ENCODE assay signal across 20 cellular contexts in the genomic region with DNA sequence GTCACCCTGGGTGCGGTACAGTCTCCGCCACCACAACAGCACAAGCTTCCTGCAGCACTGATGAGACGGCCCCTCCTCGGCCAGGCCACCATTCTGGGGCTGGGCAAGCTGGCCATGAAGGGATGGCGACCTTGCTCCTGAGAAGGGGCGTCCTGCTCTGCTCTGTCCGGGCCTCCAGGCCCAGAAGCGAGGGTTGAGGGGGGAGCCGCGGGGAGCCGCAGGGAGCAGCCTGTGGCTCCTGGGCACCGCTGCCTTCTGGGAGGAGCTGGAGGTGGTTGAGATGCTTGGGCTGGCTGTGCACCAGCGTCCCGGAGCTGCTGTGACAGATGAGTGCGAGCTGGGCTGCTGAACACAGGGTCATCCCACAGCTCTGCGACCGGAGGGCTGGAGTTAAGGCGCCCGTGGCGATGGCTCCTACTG.
DNase-seq lines count a peak whose midpoint lies in the region; ATAC-seq and TF ChIP-seq lines count a peak whose summit lies in the region.
"Had no signal": no experiment of that assay in that cellular context is flagged by ENCODE, and none has a peak within 500 bp of the region (broad histone marks: within the 10 kb centered on the region; RNA-seq: fewer than 3 reads in every experiment).

No MANE protein-coding gene starts in this region.

- H4K8ac ChIP-seq in IMR-90 (ENCODE audit: low read depth in 2 of 2, low read length in 2 of 2) (no peak overlapping the region), neuronal stem cell (ENCODE audit: low read depth, low read length) (no peak overlapping the region)

- H2AK9ac ChIP-seq in IMR-90 (replicated peaks; ENCODE audit: low read depth, low read length, poor library complexity) = no peak overlapping the region

- H2BK120ac ChIP-seq in IMR-90 (ENCODE audit: low read depth, low read length) (no peak overlapping the region), neuronal stem cell (ENCODE audit: low read depth, low read length) (no peak overlapping the region)

- no peak overlapping the region for H3K27ac Mint-ChIP-seq in chondrocyte (ENCODE audit: unreplicated experiment)
- H3K27ac Mint-ChIP-seq: CD4-positive, alpha-beta memory T cell had no signal

- no peak overlapping the region for H3K9ac ChIP-seq in IMR-90 (ENCODE audit: low read depth, low read length)
- no peak overlapping the region for H3K9ac ChIP-seq in neuronal stem cell (ENCODE audit: low read depth, low read length, poor library complexity)

- H2BK15ac ChIP-seq in IMR-90 (ENCODE audit: low read depth, low read length) = no peak overlapping the region
- H2BK15ac ChIP-seq in neuronal stem cell (ENCODE audit: low read length) = peak overlapping the region; percentile 23

- POLR2A ChIA-PET in IMR-90 (lab: Charles Lee; ENCODE audit: unreplicated experiment) = no interaction called here

- H3K23ac ChIP-seq in IMR-90 (ENCODE audit: low read depth, low read length) (no peak overlapping the region), neuronal stem cell (ENCODE audit: low read depth, low read length, poor library complexity) (peak overlapping the region; percentile 33)

- H3K4me1 Mint-ChIP-seq in chondrocyte (ENCODE audit: low read depth) = no peaks in the 10 kb centered on the region

- no peak overlapping the region for H3K56ac ChIP-seq in IMR-90 (ENCODE audit: extremely low read depth, insufficient read depth, low read length)

- H3K18ac ChIP-seq in IMR-90 (ENCODE audit: low read depth, low read length) = no peak overlapping the region
- H3K18ac ChIP-seq in neuronal stem cell (ENCODE audit: low read length) = peak overlapping the region; percentile 52

- no peak overlapping the region for H3K4me3 Mint-ChIP-seq in chondrocyte (ENCODE audit: unreplicated experiment)
- H3K4me3 Mint-ChIP-seq: CD4-positive, alpha-beta memory T cell had no signal

- TF ChIP-seq RAD21 in IMR-90 (IDR thresholded peaks at IDR 0.05; ENCODE audit: low read length) = no peak

- H2AFZ ChIP-seq in IMR-90 (replicated peaks; ENCODE audit: low read length, poor library complexity) (no peak overlapping the region), neuronal stem cell (ENCODE audit: low read length) (peak overlapping the region; percentile 75)

- dilution Hi-C loops in IMR-90 (cut with HindIII; ENCODE audit: low sequenced_read_pairs, unreplicated experiment) = no loop called here

- TF ChIP-seq CTCF in IMR-90 (conservative IDR thresholded peaks at IDR 0.05; ENCODE audit: low read depth, low read length) (no peak), chondrocyte (IDR thresholded peaks at IDR 0.05) (no peak)

- BruUV-seq in IMR-90 (replicated peaks; lab: Mats Ljungman, UMichigan) = no TSS peak

- no peaks in the 10 kb centered on the region for H3K79me1 ChIP-seq in IMR-90 (ENCODE audit: low read depth in 1 of 2, low read length in 2 of 2)
- no peaks in the 10 kb centered on the region for H3K79me1 ChIP-seq in neuronal stem cell (ENCODE audit: low read depth, low read length)

- H3K9me1 ChIP-seq in IMR-90 (ENCODE audit: insufficient read depth, low read length) = no peaks in the 10 kb centered on the region

- H3K36me3 Mint-ChIP-seq in chondrocyte (ENCODE audit: low read depth) = no peaks in the 10 kb centered on the region
- H3K36me3 Mint-ChIP-seq: CD4-positive, alpha-beta memory T cell had no signal

- H2BK12ac ChIP-seq in neuronal stem cell (ENCODE audit: low read length) = no peak overlapping the region

- no peak overlapping the region for H4K5ac ChIP-seq in IMR-90 (ENCODE audit: low read depth, low read length)

- WGBS in IMR-90 (ENCODE audit: extremely low coverage in 2 of 2, insufficient read length in 1 of 2), 2 experiments = 0% methylated on average over 5 of the region's 20 CpGs; no CpG with 5 or more reads in 1 of the 2 experiments
- no CpG with 5 or more reads among the region's 20 CpGs for WGBS in neuronal stem cell (ENCODE audit: extremely low coverage in 2 of 2, insufficient read length in 2 of 2, insufficient replicate concordance in 1 of 2), 2 donors

- H3K4me1 ChIP-seq in IMR-90 (ENCODE audit: control insufficient read depth, insufficient read depth, low read length) = no peaks in the 10 kb centered on the region
- peaks cover 0 to 8% of the 10 kb centered on the region in 2 donors for H3K4me1 ChIP-seq in neuronal stem cell (ENCODE audit: control insufficient read depth in 2 of 2, insufficient read depth in 1 of 2, low read depth in 1 of 2, low read length in 2 of 2)

- H2BK20ac ChIP-seq in IMR-90 (ENCODE audit: low read depth, low read length) = no peak overlapping the region

- CTCF ChIA-PET in IMR-90 (lab: Yijun Ruan, JAX) = interaction anchor here (0.8 kb wide), 1 partner anchor 205 kb away, joined by 3 read pairs; no protein-coding TSS in a partner anchor

- peak; percentile 30 for DNase-seq in ELF-1 (ENCODE audit: low read depth, low spot score)
- DNase-seq in IMR-90 = no peak
- DNase-seq in chondrocyte (ENCODE audit: low spot score) = peak; percentile 83
- DNase-seq in neuronal stem cell (ENCODE audit: low spot score) = no peak
- no peak for DNase-seq in cerebellum (ENCODE audit: low spot score)
- DNase-seq in activated CD8-positive, alpha-beta memory T cell treated with anti-CD3 and anti-CD28 coated beads for 24 hours = no peak
- DNase-seq: C1 segment of cervical spinal cord; CD4-positive, alpha-beta memory T cell; DMS 273 treated with DMSO at 0.1 percent for 48 hours; DMS79; EL; GF-D8; KBM-7; NCI-H1105 treated with DMSO at 0.1 percent for 48 hours; NCI-H2029; NCI-H526 treated with DMSO at 0.1 percent for 48 hours; SHP77 treated with DMSO at 0.1 percent for 48 hours had no signal

- H4K20me1 ChIP-seq in IMR-90 (ENCODE audit: insufficient read depth, low read length) = no peaks in the 10 kb centered on the region

- H3K36me3 ChIP-seq in IMR-90 (ENCODE audit: control insufficient read depth, insufficient read depth, low read length) (no peaks in the 10 kb centered on the region), neuronal stem cell (replicated peaks in 1 of 2; ENCODE audit: control insufficient read depth in 2 of 2, insufficient read depth in 2 of 2, low read length in 2 of 2) (no peaks in the 10 kb centered on the region)

- H3K4ac ChIP-seq in IMR-90 (ENCODE audit: low read depth, low read length) (no peak overlapping the region), neuronal stem cell (ENCODE audit: low read length) (no peak overlapping the region)

- intact Hi-C loops in IMR-90 (cut with micrococcal nuclease) = no loop called here

- no peak overlapping the region for H3K14ac ChIP-seq in IMR-90 (replicated peaks; ENCODE audit: low read depth, low read length)
- peak overlapping the region; percentile 94 for H3K14ac ChIP-seq in neuronal stem cell (ENCODE audit: low read length)

- H2AK5ac ChIP-seq in IMR-90 (ENCODE audit: low read depth, low read length) (no peak overlapping the region), neuronal stem cell (ENCODE audit: low read depth, low read length) (peak overlapping the region; percentile 71)

- peaks cover 63% of the 10 kb centered on the region for H3K27me3 Mint-ChIP-seq in chondrocyte (ENCODE audit: low read depth)

- peak; percentile 21; the same call in 1 of the 2 replicates for ATAC-seq in IMR-90 (ENCODE audit: low read depth)
- ATAC-seq in GM21367 (IDR thresholded peaks at IDR 0.05; ENCODE audit: unreplicated experiment) = no peak

- H2BK5ac ChIP-seq in IMR-90 (ENCODE audit: low read depth, low read length, poor library complexity, severe bottlenecking) = no peak overlapping the region
- no peak overlapping the region for H2BK5ac ChIP-seq in neuronal stem cell (ENCODE audit: low read length)

- H3K27ac ChIP-seq in IMR-90 (ENCODE audit: insufficient read depth, low read length) (no peak overlapping the region), neuronal stem cell (replicated peaks; ENCODE audit: low read length) (no peak overlapping the region)
- H3K27ac ChIP-seq: RWPE1, SK-N-MC had no signal

- H3K27me3 ChIP-seq in IMR-90 (ENCODE audit: control insufficient read depth, insufficient read depth, low read length) (peaks cover 79% of the 10 kb centered on the region), neuronal stem cell (ENCODE audit: control insufficient read depth in 3 of 3, insufficient read depth in 3 of 3, low read depth in 1 of 3, low read length in 3 of 3) (peaks cover 0 to 59% (median 0%) of the 10 kb centered on the region in 3 experiments)

- no peak overlapping the region for H3K4me3 ChIP-seq in IMR-90 (ENCODE audit: insufficient read depth, low read depth, low read length)
- H3K4me3 ChIP-seq in neuronal stem cell (ENCODE audit: low read length in 2 of 2) = no peak overlapping the region
- H3K4me3 ChIP-seq: SK-N-MC had no signal

- H3K9me3 ChIP-seq in IMR-90 (ENCODE audit: control insufficient read depth, insufficient read depth, low read length) = peaks cover 5% of the 10 kb centered on the region
- no peaks in the 10 kb centered on the region for H3K9me3 ChIP-seq in neuronal stem cell (replicated peaks in 1 of 2; ENCODE audit: control insufficient read depth in 2 of 2, insufficient read depth in 1 of 2, low read depth in 1 of 2, low read length in 2 of 2)

- H4K91ac ChIP-seq in IMR-90 (ENCODE audit: insufficient read depth, low read depth, low read length) (no peak overlapping the region), neuronal stem cell (ENCODE audit: low read depth, low read length, poor library complexity) (no peak overlapping the region)

- in situ Hi-C loops in IMR-90 (cut with MboI; ENCODE audit: low sequenced_read_pairs) = no loop called here

- no peak for TF ChIP-seq POLR2A in IMR-90 (IDR thresholded peaks at IDR 0.05; ENCODE audit: low read depth, low read length)

- no peaks in the 10 kb centered on the region for H3K9me3 Mint-ChIP-seq in chondrocyte (ENCODE audit: low read depth)
- H3K9me3 Mint-ChIP-seq: CD4-positive, alpha-beta memory T cell had no signal

- H3K4me2 ChIP-seq in IMR-90 (ENCODE audit: low read depth, low read length) = no peak overlapping the region
- no peak overlapping the region for H3K4me2 ChIP-seq in neuronal stem cell (ENCODE audit: insufficient read depth, low read length, poor library complexity, severe bottlenecking)

TF ChIP-seq in IMR-90, 13 proteins besides CTCF, POLR2A, EP300 and RAD21 (continues in another document):
- TF ChIP-seq RFX5 (IDR thresholded peaks at IDR 0.05; ENCODE audit: low read depth, low read length) (no peak), MAFK (IDR thresholded peaks at IDR 0.05; ENCODE audit: low read depth, low read length) (no peak), FOS (IDR thresholded peaks at IDR 0.05; ENCODE audit: low read depth, low read length) (no peak), MXI1 (IDR thresholded peaks at IDR 0.05; ENCODE audit: borderline replicate concordance, low read depth, low read length) (no peak)
- TF ChIP-seq, protein P1, sequence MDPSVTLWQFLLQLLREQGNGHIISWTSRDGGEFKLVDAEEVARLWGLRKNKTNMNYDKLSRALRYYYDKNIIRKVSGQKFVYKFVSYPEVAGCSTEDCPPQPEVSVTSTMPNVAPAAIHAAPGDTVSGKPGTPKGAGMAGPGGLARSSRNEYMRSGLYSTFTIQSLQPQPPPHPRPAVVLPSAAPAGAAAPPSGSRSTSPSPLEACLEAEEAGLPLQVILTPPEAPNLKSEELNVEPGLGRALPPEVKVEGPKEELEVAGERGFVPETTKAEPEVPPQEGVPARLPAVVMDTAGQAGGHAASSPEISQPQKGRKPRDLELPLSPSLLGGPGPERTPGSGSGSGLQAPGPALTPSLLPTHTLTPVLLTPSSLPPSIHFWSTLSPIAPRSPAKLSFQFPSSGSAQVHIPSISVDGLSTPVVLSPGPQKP (IDR thresholded peaks at IDR 0.05; ENCODE audit: borderline replicate concordance, low read depth, low read length) = no peak

Comparison
In these comparisons a context has a peak if more than half of its experiments do, and no peak if none do; other contexts are left out.
1. DNase-seq: peak in ELF-1 (single experiment) and chondrocyte (single experiment); none in IMR-90 (single experiment), neuronal stem cell (single experiment), cerebellum (single experiment) and activated CD8-positive, alpha-beta memory T cell treated with anti-CD3 and anti-CD28 coated beads for 24 hours (single experiment).